Comparison of ENCODE assay signal across 9 cellular contexts in the genomic region with DNA sequence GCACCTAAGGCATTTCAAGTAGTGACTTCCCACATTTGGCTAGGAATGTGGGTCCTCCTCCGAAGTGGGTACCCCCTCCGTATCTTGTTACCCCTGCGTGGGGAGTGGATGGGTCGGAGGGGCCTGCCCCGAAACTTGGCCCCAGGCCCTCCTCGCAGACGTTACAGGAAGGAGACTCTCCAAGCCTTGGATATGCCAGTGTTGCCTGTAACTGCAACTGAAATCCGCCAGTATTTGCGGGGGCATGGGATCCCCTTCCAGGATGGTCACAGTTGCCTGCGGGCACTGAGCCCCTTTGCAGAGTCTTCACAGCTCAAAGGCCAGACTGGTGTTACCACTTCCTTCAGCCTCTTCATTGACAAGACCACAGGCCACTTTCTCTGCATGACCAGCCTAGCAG. TPM values are rescaled to one million over a fixed set of nuclear protein-coding genes. Genes with fewer than 3 reads are reported as not detected.
DNase-seq lines count a peak whose midpoint lies in the region; ATAC-seq and TF ChIP-seq lines count a peak whose summit lies in the region.
"Had no signal": no experiment of that assay in that cellular context is flagged by ENCODE, and none has a peak within 500 bp of the region (broad histone marks: within the 10 kb centered on the region; RNA-seq: fewer than 3 reads in every experiment).

No MANE protein-coding gene starts in this region.

- no peaks in the 10 kb centered on the region for H3K4me1 ChIP-seq in GM23338 (ENCODE audit: insufficient read depth)

- H3K27me3 Mint-ChIP-seq in GM23338 (ENCODE audit: insufficient read depth, low read depth, poor library complexity) (peaks cover 14% of the 10 kb centered on the region), T-cell (no peaks in the 10 kb centered on the region)

- no peak for DNase-seq in GM23338 (ENCODE audit: low spot score)
- no peak for DNase-seq in T-cell
- no peak for DNase-seq in foreskin fibroblast
- DNase-seq in skeletal muscle cell (ENCODE audit: low read depth), result no peak
- DNase-seq in retina, result no peak
- DNase-seq: NCI-H69 had no signal

- peaks cover 23% of the 10 kb centered on the region for H3K36me3 ChIP-seq in GM23338 (ENCODE audit: insufficient read depth)

- ATAC-seq in GM23338 (no peak), T-cell (replicated peaks in 1 of 4) (no peak), GM21619 (IDR thresholded peaks at IDR 0.05; ENCODE audit: unreplicated experiment) (no peak), HG02840 (IDR thresholded peaks at IDR 0.05; ENCODE audit: low FRiP score, unreplicated experiment) (no peak), GM19467 (IDR thresholded peaks at IDR 0.05; ENCODE audit: unreplicated experiment) (no peak)

- H3K4me3 Mint-ChIP-seq in GM23338 (peak overlapping the region; percentile 97), T-cell (peak overlapping the region; percentile 89 to 99 (median 93))

- peak overlapping the region; percentile 96 for H3K4me2 ChIP-seq in GM23338

- H3F3A ChIP-seq in GM23338 (replicated peaks; ENCODE audit: low read depth), result peaks cover 15% of the 10 kb centered on the region

- H3K4me3 ChIP-seq in GM23338, result peak overlapping the region; percentile 100
- H3K4me3 ChIP-seq in foreskin fibroblast (ENCODE audit: low read depth in 1 of 2, low read length in 2 of 2), result peak overlapping the region; percentile 96
- H3K4me3 ChIP-seq in skeletal muscle cell (ENCODE audit: low read depth, low read length), result peak overlapping the region; percentile 95

- H2AFZ ChIP-seq in GM23338, result no peak overlapping the region

- no peaks in the 10 kb centered on the region for H3K9me2 ChIP-seq in GM23338 (ENCODE audit: insufficient read depth)

- peaks cover 45% of the 10 kb centered on the region for H3K36me3 Mint-ChIP-seq in GM23338 (ENCODE audit: low read depth)
- H3K36me3 Mint-ChIP-seq in T-cell, result peaks cover 38% of the 10 kb centered on the region

- TF ChIP-seq CTCF in GM23338 (conservative IDR thresholded peaks at IDR 0.05; ENCODE audit: low read depth in 2 of 2) (no peak), foreskin fibroblast (IDR thresholded peaks at IDR 0.05; ENCODE audit: low read depth, low read length) (no peak)

- H3K27me3 ChIP-seq in GM23338 (ENCODE audit: insufficient read depth), result no peaks in the 10 kb centered on the region

- H3K27ac Mint-ChIP-seq in GM23338, result no peak overlapping the region; the same call in 1 of the 2 replicates
- no peak overlapping the region for H3K27ac Mint-ChIP-seq in T-cell

- H3K9me3 Mint-ChIP-seq in GM23338 (peaks cover 2% of the 10 kb centered on the region; the same call in 1 of the 3 replicates), T-cell (no peaks in the 10 kb centered on the region)

- H3K27ac ChIP-seq in GM23338 (ENCODE audit: low read depth), result no peak overlapping the region

- peaks cover 12% of the 10 kb centered on the region for H3K4me1 Mint-ChIP-seq in GM23338
- peaks cover 38 to 50% (median 43%) of the 10 kb centered on the region in 3 donors for H3K4me1 Mint-ChIP-seq in T-cell

- CTCF ChIA-PET in T-cell (lab: Charles Lee), result interaction anchor here in 1 of 2 donors (3.3 kb wide), 1 partner anchor 9 kb away, joined by 11 read pairs; no protein-coding TSS in a partner anchor

- H4K20me1 ChIP-seq in GM23338 (replicated peaks; ENCODE audit: insufficient read depth), result peaks cover 28% of the 10 kb centered on the region

- peaks cover 48% of the 10 kb centered on the region for H3K79me2 ChIP-seq in GM23338 (replicated peaks; ENCODE audit: insufficient read depth)

- POLR2A ChIA-PET in T-cell (lab: Charles Lee), result no interaction called here

TF ChIP-seq in GM23338, 12 proteins besides CTCF, POLR2A, EP300 and RAD21:
- no peak for TF ChIP-seq NANOG (IDR thresholded peaks at IDR 0.05; ENCODE audit: borderline replicate concordance)

RNA-seq across cellular contexts. Expression of gene TWNK, which starts 0.8 kb away (rescaled TPM):
- total RNA-seq in GM23338 (2014; rRNA removed; shearing (Covaris generic)), result 24.5 and 29.4 TPM in 2 replicates
- 11.4 and 12.2 TPM in 2 replicates for polyA plus RNA-seq in GM23338 (2016; fragmentation: Nextera tagmentation; extraction: Ambion mirVana)
- 10 to 100 TPM in 3 of 5 donors, 1 to 10 TPM in 2; 5.3 to 20.2 (median 16.9) TPM for total RNA-seq in T-cell

RNA-seq across cellular contexts. Expression of gene MRPL43, which starts 0.9 kb away (rescaled TPM):
- total RNA-seq in GM23338 (2014; rRNA removed; shearing (Covaris generic)), result 60.4 and 76.9 TPM in 2 replicates
- 124 and 126 TPM in 2 replicates for polyA plus RNA-seq in GM23338 (2016; fragmentation: Nextera tagmentation; extraction: Ambion mirVana)
- total RNA-seq in T-cell, result 10 to 100 TPM; 36.2 to 67.6 (median 60.4) TPM

RNA-seq across cellular contexts. Expression of gene LZTS2, which starts 11.4 kb away (rescaled TPM):
- total RNA-seq in GM23338 (2014; rRNA removed; shearing (Covaris generic)), result 62.8 and 88.3 TPM in 2 replicates
- 27.6 and 28.8 TPM in 2 replicates for polyA plus RNA-seq in GM23338 (2016; fragmentation: Nextera tagmentation; extraction: Ambion mirVana)
- 10 to 100 TPM; 16.4 to 39.5 (median 35.4) TPM for total RNA-seq in T-cell

RNA-seq across cellular contexts. Expression of gene SEMA4G, which starts 18.9 kb away (rescaled TPM):
- total RNA-seq in GM23338 (2014; rRNA removed; shearing (Covaris generic)), result 7.3 and 8.5 TPM in 2 replicates
- polyA plus RNA-seq in GM23338 (2016; fragmentation: Nextera tagmentation; extraction: Ambion mirVana), result 5.3 and 6.3 TPM in 2 replicates
- total RNA-seq in T-cell, result 1 to 10 TPM; 1.1 to 2.8 (median 1.4) TPM

RNA-seq across cellular contexts. Expression of gene PDZD7, which starts 42.8 kb away (rescaled TPM):
- total RNA-seq in GM23338 (2014; rRNA removed; shearing (Covaris generic)), result 1.7 and 2.3 TPM in 2 replicates
- polyA plus RNA-seq in GM23338 (2016; fragmentation: Nextera tagmentation; extraction: Ambion mirVana), result 1.5 and 1.7 TPM in 2 replicates
- total RNA-seq in T-cell, result 1 to 10 TPM; 1.7 to 2.7 (median 2.3) TPM
